ENCODE assay signal across 8 cellular contexts in the genomic region with DNA sequence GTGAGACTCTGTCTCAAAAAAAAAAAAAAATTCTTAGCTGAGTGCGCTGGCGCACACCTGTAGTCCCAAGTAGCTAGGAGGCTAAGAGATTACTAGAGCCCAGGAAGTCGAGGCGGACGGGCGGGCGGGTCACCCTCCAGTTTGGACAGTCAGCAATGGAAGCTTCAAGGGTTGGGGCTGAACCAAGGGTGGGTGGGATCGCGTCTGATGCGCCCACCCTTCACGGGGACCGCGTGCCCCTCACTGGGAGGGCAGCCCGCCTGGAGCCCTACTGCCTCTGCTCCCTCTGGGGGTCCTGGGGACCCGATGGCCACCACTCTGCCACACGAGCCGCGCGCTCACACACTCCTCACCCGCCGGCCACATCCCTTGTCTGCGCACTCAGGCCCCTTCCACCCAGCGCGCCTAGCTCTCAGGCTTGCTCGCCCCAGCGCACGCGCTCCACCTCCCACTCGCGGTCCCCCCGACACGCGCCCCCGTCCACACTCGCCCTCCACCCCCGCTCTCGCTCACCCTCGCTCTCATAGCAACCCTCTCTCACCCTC. TPM values are rescaled to one million over a fixed set of nuclear protein-coding genes. Genes with fewer than 3 reads are reported as not detected.
DNase-seq lines count a peak whose midpoint lies in the region; ATAC-seq and TF ChIP-seq lines count a peak whose summit lies in the region.

No MANE protein-coding gene starts in this region.

- H3F3A ChIP-seq in neural cell (ENCODE audit: insufficient read depth, low read length, poor library complexity, severe bottlenecking): no peaks in the 10 kb centered on the region

- H3K27ac ChIP-seq in Peyer's patch (peak overlapping the region in 2 of 4 donors; percentile 89 to 95), neural cell (ENCODE audit: low read length) (peak overlapping the region; percentile 64)

- peak; percentile 7 for ATAC-seq in GM21723 (IDR thresholded peaks at IDR 0.05; ENCODE audit: unreplicated experiment)
- ATAC-seq in effector memory CD8-positive, alpha-beta T cell (replicated peaks): no peak

- peak overlapping the region in 1 of 2 donors; percentile 75 for H3K27ac Mint-ChIP-seq in effector memory CD8-positive, alpha-beta T cell

- no peak for TF ChIP-seq CTCF in AG09309 (IDR thresholded peaks at IDR 0.05; ENCODE audit: control insufficient read depth, insufficient read depth, low read depth, low read length, missing control alignments)
- TF ChIP-seq CTCF in Peyer's patch (IDR thresholded peaks at IDR 0.05): no peak
- no peak for TF ChIP-seq CTCF in neural cell (IDR thresholded peaks at IDR 0.05; ENCODE audit: poor library complexity, severe bottlenecking)

- H4K20me1 ChIP-seq in neural cell (ENCODE audit: insufficient read depth): no peaks in the 10 kb centered on the region

- peak overlapping the region; percentile 96 for H3K4me3 ChIP-seq in AG09309 (ENCODE audit: control insufficient read depth, low read depth, low read length)
- H3K4me3 ChIP-seq in Peyer's patch: peak overlapping the region; percentile 69 to 99 (median 90)
- peak overlapping the region; percentile 96 for H3K4me3 ChIP-seq in neural cell (ENCODE audit: low read length)

- peaks cover 12 to 17% of the 10 kb centered on the region in 2 donors for H3K4me1 Mint-ChIP-seq in effector memory CD8-positive, alpha-beta T cell (ENCODE audit: low read depth in 2 of 2)

- H3K27me3 ChIP-seq in Peyer's patch (no peaks in the 10 kb centered on the region), neural cell (ENCODE audit: insufficient read depth, low read depth, low read length) (no peaks in the 10 kb centered on the region)

- H3K27me3 Mint-ChIP-seq in effector memory CD8-positive, alpha-beta T cell: no peaks in the 10 kb centered on the region

- H3K79me2 ChIP-seq in neural cell (replicated peaks; ENCODE audit: insufficient read depth, low read length): peaks cover 11% of the 10 kb centered on the region

- H3K4me1 ChIP-seq in Peyer's patch: peaks cover 0 to 14% (median 3%) of the 10 kb centered on the region in 4 donors

- H3K4me3 Mint-ChIP-seq in effector memory CD8-positive, alpha-beta T cell: peak overlapping the region; percentile 90

- TF ChIP-seq EP300 in neural cell (conservative IDR thresholded peaks at IDR 0.05; ENCODE audit: poor library complexity, severe bottlenecking): no peak

- peak overlapping the region; percentile 87 for H3K9ac ChIP-seq in neural cell (ENCODE audit: low read length)

- no peaks in the 10 kb centered on the region for H3K36me3 ChIP-seq in Peyer's patch
- H3K36me3 ChIP-seq in neural cell (ENCODE audit: insufficient read depth, low read length): no peaks in the 10 kb centered on the region

- H3K4me2 ChIP-seq in neural cell (ENCODE audit: low read length): peak overlapping the region; percentile 62

- DNase-seq in AG09309 (ENCODE audit: low read depth) (no peak), Peyer's patch (no peak), OCI-M2 (lab: John Stamatoyannopoulos, UW; ENCODE audit: unreplicated experiment) (no peak), cerebellum (ENCODE audit: low spot score) (no peak), MV-4-11 (lab: John Stamatoyannopoulos, UW) (no peak)
- no peak for DNase-seq in effector memory CD8-positive, alpha-beta T cell

- no peaks in the 10 kb centered on the region for H3K9me3 ChIP-seq in Peyer's patch
- H3K9me3 ChIP-seq in neural cell (ENCODE audit: low read length): no peaks in the 10 kb centered on the region

- H3K9me3 Mint-ChIP-seq in effector memory CD8-positive, alpha-beta T cell: no peaks in the 10 kb centered on the region

- H2AFZ ChIP-seq in neural cell (ENCODE audit: low read depth, low read length): peak overlapping the region; percentile 48

- TF ChIP-seq POLR2A in Peyer's patch (IDR thresholded peaks at IDR 0.05): no peak

- no peaks in the 10 kb centered on the region for H3K9me2 ChIP-seq in neural cell (ENCODE audit: insufficient read depth, low read length)

- TF ChIP-seq RAD21 in neural cell (conservative IDR thresholded peaks at IDR 0.05): no peak

- no peaks in the 10 kb centered on the region for H3K36me3 Mint-ChIP-seq in effector memory CD8-positive, alpha-beta T cell (ENCODE audit: insufficient read depth)

TF ChIP-seq in neural cell, 6 proteins besides CTCF, POLR2A, EP300 and RAD21:
- no peak for TF ChIP-seq TAF1 (IDR thresholded peaks at IDR 0.05; ENCODE audit: low read depth)

RNA-seq across cellular contexts. Expression of a gene that starts 0.5 kb away (rescaled TPM):
- 10 to 100 TPM; 50.6 to 72.6 (median 57.2) TPM for total RNA-seq in Peyer's patch
- 51.2 and 81.3 TPM in 2 replicates for polyA plus RNA-seq in neural cell
- 35.9 and 45.5 TPM in 2 replicates for polyA minus RNA-seq in neural cell
- 28.4 TPM for total RNA-seq in cerebellum

RNA-seq across cellular contexts. Expression of a gene that starts 15.6 kb away (rescaled TPM):
- total RNA-seq in Peyer's patch: 100 to 1,000 TPM; 103 to 383 (median 136) TPM
- polyA plus RNA-seq in neural cell: 46.5 and 46.8 TPM in 2 replicates
- 55.1 and 61.8 TPM in 2 replicates for polyA minus RNA-seq in neural cell
- total RNA-seq in cerebellum: 51.6 TPM
